In the genomic region with DNA sequence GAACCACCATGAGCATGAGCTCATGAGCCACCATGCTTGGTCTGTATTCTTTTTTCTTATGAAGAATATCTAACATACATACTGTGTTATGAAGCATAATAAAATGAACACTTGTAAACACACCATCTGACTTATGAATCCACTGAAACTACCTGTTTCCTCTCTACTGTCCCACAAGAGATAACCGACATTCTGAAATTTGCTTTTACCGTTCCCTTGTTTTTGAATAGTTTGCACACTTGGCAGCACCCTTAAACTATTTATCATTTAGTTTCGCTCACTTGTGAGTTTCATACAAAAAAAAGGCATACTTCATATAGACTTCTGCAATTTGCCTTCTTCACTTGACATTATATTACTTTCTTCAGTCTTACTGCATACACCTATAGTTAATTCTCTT, we compare ENCODE assay signal across 10 cellular contexts. TPM values are rescaled to one million over a fixed set of nuclear protein-coding genes. Genes with fewer than 3 reads are reported as not detected.
A peak's percentile ranks its signal among the peaks of the same experiment; 100 is the strongest.
DNase-seq lines count a peak whose midpoint lies in the region; ATAC-seq and FAIRE-seq lines count a peak whose summit lies in the region.
"Had no signal": no experiment of that assay in that cellular context is flagged by ENCODE, and none has a peak within 500 bp of the region (broad histone marks: within the 10 kb centered on the region; RNA-seq: fewer than 3 reads in every experiment).

No MANE protein-coding gene starts in this region.

- peak; percentile 98 for ATAC-seq in GM21528 (IDR thresholded peaks at IDR 0.05; ENCODE audit: low FRiP score, unreplicated experiment)
- ATAC-seq in HG03139 (IDR thresholded peaks at IDR 0.05; ENCODE audit: unreplicated experiment), result peak; percentile 96

- no peaks in the 10 kb centered on the region for H3K27me3 Mint-ChIP-seq in activated CD4-positive, alpha-beta T cell treated with anti-CD3 and anti-CD28 coated beads, Interleukin-2, amount 10 ng/mL, durations not matched to agents 24 days and 14 days

- peak; percentile 17 for FAIRE-seq in islet of Langerhans (lab: Jason Lieb, UNC)

- no peak for DNase-seq in activated CD4-positive, alpha-beta T cell treated with anti-CD3 and anti-CD28 coated beads, Interleukin-2, amount 10 ng/mL, durations not matched to agents 24 days and 14 days
- no peak for DNase-seq in activated CD4-positive, alpha-beta T cell treated with anti-CD3 and anti-CD28 coated beads, Interleukin-2, amount 50 U/mL, for 4 hours
- no peak for DNase-seq in NCI-H1105 treated with DMSO at 0.1 percent for 48 hours (lab: John Stamatoyannopoulos, UW)
- DNase-seq in middle frontal gyrus (ENCODE audit: extremely low spot score, low spot score), result no peak
- DNase-seq in cerebellar nuclear complex (lab: John Stamatoyannopoulos, UW), result no peak
- DNase-seq: 8988T; NK-92 treated with Interleukin-12 subunit alpha and Interleukin-12 subunit beta, amount 100 ng/mL, for 24 hours had no signal

- H3K4me1 Mint-ChIP-seq in activated CD4-positive, alpha-beta T cell treated with anti-CD3 and anti-CD28 coated beads, Interleukin-2, amount 10 ng/mL, durations not matched to agents 24 days and 14 days, result peaks cover 10% of the 10 kb centered on the region

- H3K27ac Mint-ChIP-seq in activated CD4-positive, alpha-beta T cell treated with anti-CD3 and anti-CD28 coated beads, Interleukin-2, amount 10 ng/mL, durations not matched to agents 24 days and 14 days, result no peak overlapping the region

- H3K4me3 Mint-ChIP-seq in activated CD4-positive, alpha-beta T cell treated with anti-CD3 and anti-CD28 coated beads, Interleukin-2, amount 10 ng/mL, durations not matched to agents 24 days and 14 days, result peak overlapping the region; percentile 17

- intact Hi-C loops in activated CD4-positive, alpha-beta T cell treated with anti-CD3 and anti-CD28 coated beads, Interleukin-2, amount 10 ng/mL, durations not matched to agents 24 days and 14 days (cut with micrococcal nuclease), result loop anchor here (10.0 kb wide), 1 partner anchor 91 kb away; no protein-coding TSS in a partner anchor

- no peaks in the 10 kb centered on the region for H3K9me3 Mint-ChIP-seq in activated CD4-positive, alpha-beta T cell treated with anti-CD3 and anti-CD28 coated beads, Interleukin-2, amount 10 ng/mL, durations not matched to agents 24 days and 14 days

- H3K36me3 Mint-ChIP-seq in activated CD4-positive, alpha-beta T cell treated with anti-CD3 and anti-CD28 coated beads, Interleukin-2, amount 10 ng/mL, durations not matched to agents 24 days and 14 days (ENCODE audit: low read depth), result peaks cover 43% of the 10 kb centered on the region

RNA-seq across cellular contexts. Expression of a gene that starts 8.9 kb away (rescaled TPM):
- 152 and 154 TPM in 2 replicates for total RNA-seq in activated CD4-positive, alpha-beta T cell treated with anti-CD3 and anti-CD28 coated beads, Interleukin-2, amount 10 ng/mL, durations not matched to agents 24 days and 14 days

RNA-seq across cellular contexts. Expression of a gene that starts 29.8 kb away (rescaled TPM):
- total RNA-seq in activated CD4-positive, alpha-beta T cell treated with anti-CD3 and anti-CD28 coated beads, Interleukin-2, amount 10 ng/mL, durations not matched to agents 24 days and 14 days, result 28.9 and 33.2 TPM in 2 replicates
